ENCODE assay signal across 12 cellular contexts in the genomic region with DNA sequence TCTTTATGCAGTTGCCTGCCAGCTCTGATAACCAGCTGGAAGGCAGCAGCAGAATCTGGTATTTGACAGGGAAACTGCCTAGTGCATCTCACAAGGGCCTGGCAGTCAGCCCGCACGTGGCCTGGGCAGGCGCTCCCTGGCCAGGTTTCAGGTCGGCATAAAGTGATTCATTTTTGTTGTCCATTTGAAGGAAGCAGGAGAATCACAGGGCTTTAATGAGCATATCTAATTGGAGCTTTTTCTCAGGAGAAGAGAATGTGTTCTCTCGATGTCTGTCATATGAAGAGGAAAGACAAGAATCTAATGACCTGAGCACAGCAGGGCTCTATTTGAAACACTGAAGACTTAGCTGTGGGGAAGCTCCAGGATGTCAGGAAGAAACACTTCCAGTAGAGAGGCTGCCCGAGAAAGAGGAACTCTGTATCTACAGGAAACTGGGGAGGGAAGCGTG.
DNase-seq lines count a peak whose midpoint lies in the region; ATAC-seq, FAIRE-seq and TF ChIP-seq lines count a peak whose summit lies in the region.
"Had no signal": no experiment of that assay in that cellular context is flagged by ENCODE, and none has a peak within 500 bp of the region (broad histone marks: within the 10 kb centered on the region; RNA-seq: fewer than 3 reads in every experiment).

No MANE protein-coding gene starts in this region.

- H3K27me3 ChIP-seq in mammary epithelial cell (ENCODE audit: insufficient read depth, low read length) (no peaks in the 10 kb centered on the region), MM.1S (replicated peaks; ENCODE audit: insufficient read depth, low read length) (no peaks in the 10 kb centered on the region)
- H3K27me3 ChIP-seq: ascending aorta had no signal

- no peak for ATAC-seq in GM21423 (IDR thresholded peaks at IDR 0.05; ENCODE audit: unreplicated experiment)
- ATAC-seq: stimulated activated effector memory CD8-positive, alpha-beta T cell treated with anti-CD3 and anti-CD28 coated beads, Interleukin-12 subunit alpha, Interleukin-12 subunit beta, amount 100 ng/mL, for 72 hours had no signal

- in situ Hi-C loops in mammary epithelial cell (cut with MboI; ENCODE audit: low sequenced_read_pairs in 2 of 2), result no loop called here

- no TSS peak for BruUV-seq in mammary epithelial cell (replicated peaks; lab: Mats Ljungman, UMichigan)

- H3K9me3 Mint-ChIP-seq in osteocyte (ENCODE audit: unreplicated experiment), result peaks cover 19% of the 10 kb centered on the region

- DNase-seq in GM12891 (ENCODE audit: insufficient read length, low spot score) (no peak), NCI-H1694 treated with DMSO at 0.1 percent for 48 hours (lab: John Stamatoyannopoulos, UW) (peak; percentile 13), mammary epithelial cell (peak; percentile 63), mucosa of gallbladder (ENCODE audit: low spot score) (peak; percentile 57), osteocyte (ENCODE audit: extremely low spot score, unreplicated experiment) (no peak), MM.1S (no peak), hepatic stellate cell (ENCODE audit: low spot score) (no peak)
- DNase-seq: HCEC 1CT, SW 1271 had no signal

- no peak overlapping the region for H3K4me3 Mint-ChIP-seq in osteocyte (ENCODE audit: unreplicated experiment)
- H3K4me3 Mint-ChIP-seq: stimulated activated effector memory CD8-positive, alpha-beta T cell treated with anti-CD3 and anti-CD28 coated beads, Interleukin-12 subunit alpha, Interleukin-12 subunit beta, amount 100 ng/mL, for 72 hours had no signal

- TF ChIP-seq POLR2A in GM12891 (IDR thresholded peaks at IDR 0.05; ENCODE audit: low read depth, low read length), result no peak

- H3K27ac ChIP-seq in mammary epithelial cell (ENCODE audit: insufficient read depth, low read depth, low read length) (no peak overlapping the region), MM.1S (ENCODE audit: low read length) (no peak overlapping the region)
- H3K27ac ChIP-seq: ascending aorta had no signal

- no peaks in the 10 kb centered on the region for H3K4me1 Mint-ChIP-seq in osteocyte (ENCODE audit: unreplicated experiment)
- H3K4me1 Mint-ChIP-seq: stimulated activated effector memory CD8-positive, alpha-beta T cell treated with anti-CD3 and anti-CD28 coated beads, Interleukin-12 subunit alpha, Interleukin-12 subunit beta, amount 100 ng/mL, for 72 hours had no signal

- no peaks in the 10 kb centered on the region for H3K36me3 ChIP-seq in mammary epithelial cell (ENCODE audit: insufficient read depth, low read length)
- H3K36me3 ChIP-seq in MM.1S (replicated peaks; ENCODE audit: insufficient read depth, low read length), result no peaks in the 10 kb centered on the region
- H3K36me3 ChIP-seq: ascending aorta had no signal

- no peaks in the 10 kb centered on the region for H3K4me1 ChIP-seq in mammary epithelial cell (ENCODE audit: insufficient read depth, low read length)
- no peaks in the 10 kb centered on the region for H3K4me1 ChIP-seq in MM.1S (ENCODE audit: low read length)
- H3K4me1 ChIP-seq: ascending aorta had no signal

- H3F3A ChIP-seq in MM.1S (ENCODE audit: insufficient read depth, low read length), result no peaks in the 10 kb centered on the region

- no peaks in the 10 kb centered on the region for H3K79me2 ChIP-seq in mammary epithelial cell (ENCODE audit: insufficient read depth, low read length)
- H3K79me2 ChIP-seq in MM.1S (ENCODE audit: low read length), result no peaks in the 10 kb centered on the region

- no peaks in the 10 kb centered on the region for H3K9me2 ChIP-seq in MM.1S (replicated peaks; ENCODE audit: insufficient read depth, low read length)

- no peak overlapping the region for H3K27ac Mint-ChIP-seq in osteocyte (ENCODE audit: unreplicated experiment)
- H3K27ac Mint-ChIP-seq: stimulated activated effector memory CD8-positive, alpha-beta T cell treated with anti-CD3 and anti-CD28 coated beads, Interleukin-12 subunit alpha, Interleukin-12 subunit beta, amount 100 ng/mL, for 72 hours had no signal

- intact Hi-C loops in mammary epithelial cell (cut with micrococcal nuclease), result no loop called here

- CTCF ChIA-PET in mammary epithelial cell (lab: Charles Lee; ENCODE audit: low non-redundant PET), result no interaction called here

- H3K9me3 ChIP-seq in mammary epithelial cell (replicated peaks; ENCODE audit: insufficient read depth, low read length) (no peaks in the 10 kb centered on the region), MM.1S (replicated peaks; ENCODE audit: insufficient read depth, low read length) (no peaks in the 10 kb centered on the region)

- H3K36me3 Mint-ChIP-seq in osteocyte (ENCODE audit: unreplicated experiment), result no peaks in the 10 kb centered on the region
- H3K36me3 Mint-ChIP-seq: stimulated activated effector memory CD8-positive, alpha-beta T cell treated with anti-CD3 and anti-CD28 coated beads, Interleukin-12 subunit alpha, Interleukin-12 subunit beta, amount 100 ng/mL, for 72 hours had no signal

- H4K20me1 ChIP-seq in mammary epithelial cell (ENCODE audit: insufficient read depth, low read length), result no peaks in the 10 kb centered on the region
- H4K20me1 ChIP-seq in MM.1S (ENCODE audit: insufficient read depth, low read length), result no peaks in the 10 kb centered on the region

- no peak for FAIRE-seq in GM12891 (lab: Jason Lieb, UNC)

- peaks cover 11% of the 10 kb centered on the region for H3K27me3 Mint-ChIP-seq in osteocyte (ENCODE audit: unreplicated experiment)

- H3K9ac ChIP-seq in mammary epithelial cell (ENCODE audit: insufficient read depth, low read length) (no peak overlapping the region), MM.1S (ENCODE audit: low read length) (no peak overlapping the region)

- dilution Hi-C loops in mammary epithelial cell (cut with HindIII; ENCODE audit: low sequenced_read_pairs), result no loop called here

- H2AFZ ChIP-seq in mammary epithelial cell (ENCODE audit: low read depth, low read length) (peak overlapping the region; percentile 24), MM.1S (ENCODE audit: low read length) (no peak overlapping the region)

- 33% methylated on average over 7 of the region's 7 CpGs for WGBS in mammary epithelial cell (ENCODE audit: low coverage, missing lambda C conversion rate)

- no peak overlapping the region for H3K4me3 ChIP-seq in mammary epithelial cell (replicated peaks in 1 of 3; ENCODE audit: insufficient read depth in 1 of 3, low read depth in 2 of 3, low read length in 3 of 3)
- no peak overlapping the region for H3K4me3 ChIP-seq in MM.1S (ENCODE audit: low read length)
- H3K4me3 ChIP-seq: ascending aorta had no signal

- TF ChIP-seq CTCF in mammary epithelial cell (conservative IDR thresholded peaks at IDR 0.05 in 1 of 2, IDR thresholded peaks at IDR 0.05 in 1 of 2; ENCODE audit: extremely low read depth in 1 of 2, insufficient read depth in 1 of 2, low read depth in 1 of 2, low read length in 2 of 2), result no peak
- no peak for TF ChIP-seq CTCF in osteocyte (IDR thresholded peaks at IDR 0.05)
- TF ChIP-seq CTCF in MM.1S (IDR thresholded peaks at IDR 0.05; ENCODE audit: low read length), result no peak

- H3K4me2 ChIP-seq in mammary epithelial cell (ENCODE audit: insufficient read depth, low read depth, low read length) (no peak overlapping the region), MM.1S (ENCODE audit: low read depth, low read length) (no peak overlapping the region)

TF ChIP-seq in GM12891, 5 proteins besides CTCF, POLR2A, EP300 and RAD21:
- TF ChIP-seq SPI1 (IDR thresholded peaks at IDR 0.05; ENCODE audit: low read depth, low read length) (peak; percentile 15; the same call in 1 of the 2 replicates), POU2F2 (IDR thresholded peaks at IDR 0.05; ENCODE audit: low read depth, low read length) (no peak), POLR2AphosphoS5 (IDR thresholded peaks at IDR 0.05; ENCODE audit: low read depth, low read length) (no peak), TAF1 (IDR thresholded peaks at IDR 0.05; ENCODE audit: low read depth, low read length) (no peak), PAX5 (IDR thresholded peaks at IDR 0.05; ENCODE audit: insufficient read depth, low read length, severe bottlenecking) (no peak)

Comparison
In these comparisons a context has a peak if more than half of its experiments do, and no peak if none do; other contexts are left out.
1. DNase-seq: peak in NCI-H1694 treated with DMSO at 0.1 percent for 48 hours (single experiment), mammary epithelial cell (single experiment) and mucosa of gallbladder (single experiment); none in GM12891 (single experiment), osteocyte (single experiment), MM.1S (single experiment) and hepatic stellate cell (single experiment).